8 cellular contexts compared by ENCODE assay signal in the genomic region with DNA sequence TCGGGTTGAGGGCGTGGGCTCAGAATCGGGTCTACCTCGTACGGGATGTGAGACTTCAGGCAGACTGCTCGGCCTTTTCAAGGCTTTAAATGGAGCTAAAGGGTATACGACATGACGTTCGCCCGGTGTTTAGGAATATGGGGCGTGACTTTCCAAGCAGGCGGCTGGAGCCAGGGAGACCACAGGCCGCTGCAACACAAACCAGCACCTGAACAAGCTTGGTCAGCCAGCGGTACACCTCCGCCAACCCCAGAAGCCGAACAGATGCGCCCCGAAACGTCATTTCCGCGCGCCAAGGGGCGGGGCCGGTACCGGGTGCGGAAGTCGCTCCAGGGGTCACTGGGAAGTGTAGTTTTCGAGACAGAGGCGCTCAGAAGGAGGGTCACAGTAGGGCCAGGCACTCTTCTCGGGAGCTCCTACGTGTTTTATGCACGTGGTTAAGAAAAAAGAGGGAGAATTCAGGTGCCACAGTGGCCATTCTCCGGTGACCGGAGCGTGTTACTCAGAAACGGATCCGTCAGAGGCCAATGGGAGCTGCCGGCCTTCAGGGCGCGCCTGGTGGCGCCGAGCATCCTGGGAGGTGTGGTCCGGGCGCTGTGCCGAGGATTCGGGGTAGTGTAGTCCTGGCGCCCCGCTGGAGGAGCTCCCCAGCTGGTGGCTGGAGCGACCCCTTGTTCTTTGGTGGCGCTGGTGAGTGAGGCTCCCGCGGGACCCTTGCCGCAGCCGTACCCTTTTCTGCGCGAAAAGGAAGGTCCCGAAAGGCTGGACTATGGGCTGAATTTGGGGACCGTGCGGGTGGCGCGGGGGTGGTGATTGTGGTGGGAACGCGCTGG. TPM values are rescaled to one million over a fixed set of nuclear protein-coding genes. Genes with fewer than 3 reads are reported as not detected.
DNase-seq lines count a peak whose midpoint lies in the region; ATAC-seq lines count a peak whose summit lies in the region.

A gene (plus strand): TSS at position 613 of the 833 bp plus-strand sequence. CDS start 17,160 bp downstream, outside the sequence.

- peak within 1 kb of the TSS; percentile 64 for H2BK120ac ChIP-seq in mesenchymal stem cell (ENCODE audit: low read depth, low read length)

- H3K4me2 ChIP-seq in mesenchymal stem cell (ENCODE audit: low read length, poor library complexity, severe bottlenecking), result peak within 1 kb of the TSS; percentile 72

- peak within 1 kb of the TSS; percentile 95 to 99 for H3K27ac Mint-ChIP-seq in effector memory CD8-positive, alpha-beta T cell

- in situ Hi-C loops in Caki2 (cut with HindIII; ENCODE audit: low pct_unique_long_range_greater_than_20kb, low sequenced_read_pairs), result loop anchor here (5.0 kb wide), 1 partner anchor 36 kb away; no protein-coding TSS in a partner anchor

- no peak within 1 kb of the TSS for H2AK5ac ChIP-seq in mesenchymal stem cell (ENCODE audit: low read length, severe bottlenecking)

- H3K9me3 Mint-ChIP-seq in effector memory CD8-positive, alpha-beta T cell, result peaks cover 0 to 8% of the 10 kb centered on the region in 2 donors

- peak within 1 kb of the TSS; percentile 98 to 99 for H3K4me3 Mint-ChIP-seq in effector memory CD8-positive, alpha-beta T cell

- ATAC-seq in GM21367 (IDR thresholded peaks at IDR 0.05; ENCODE audit: unreplicated experiment), result peak; percentile 96
- peak; percentile 94 for ATAC-seq in effector memory CD8-positive, alpha-beta T cell (replicated peaks)

- H2BK15ac ChIP-seq in mesenchymal stem cell (ENCODE audit: low read depth, poor library complexity, severe bottlenecking), result peak within 1 kb of the TSS; percentile 44

- peaks cover 6% of the 10 kb centered on the region for H3K4me1 ChIP-seq in mesenchymal stem cell (ENCODE audit: control insufficient read depth, insufficient read depth, low read depth, low read length)

- peaks cover 22 to 30% of the 10 kb centered on the region in 2 donors for H3K4me1 Mint-ChIP-seq in effector memory CD8-positive, alpha-beta T cell (ENCODE audit: low read depth in 2 of 2)

- peaks cover 9% of the 10 kb centered on the region for H3K36me3 Mint-ChIP-seq in effector memory CD8-positive, alpha-beta T cell (ENCODE audit: insufficient read depth)

- H3K36me3 ChIP-seq in mesenchymal stem cell (ENCODE audit: control insufficient read depth in 1 of 2, insufficient read depth in 2 of 2, low read depth in 1 of 2, low read length in 2 of 2), result peaks cover 8 to 26% of the 10 kb centered on the region in 2 experiments

- H2BK5ac ChIP-seq in mesenchymal stem cell (ENCODE audit: low read depth, low read length, poor library complexity, severe bottlenecking), result peak within 1 kb of the TSS; percentile 60

- peak within 1 kb of the TSS; percentile 86 for H3K27ac ChIP-seq in mesenchymal stem cell (ENCODE audit: low read length, poor library complexity, severe bottlenecking)

- peak within 1 kb of the TSS; percentile 90 for H2AFZ ChIP-seq in mesenchymal stem cell (ENCODE audit: low read depth, low read length)

- DNase-seq in Caki2 (ENCODE audit: low read depth), result peak; percentile 97
- DNase-seq in HT1080 (ENCODE audit: low read depth), result peak; percentile 94
- DNase-seq in NOMO-1 (lab: John Stamatoyannopoulos, UW; ENCODE audit: unreplicated experiment in 2 of 2), result peak; percentile 87 to 93
- DNase-seq in activated CD8-positive, alpha-beta memory T cell treated with anti-CD3 and anti-CD28 coated beads for 48 hours (ENCODE audit: low read depth in 2 of 3, low spot score in 2 of 3), result peak; percentile 90 to 97 (median 95)
- peak; percentile 99 for DNase-seq in effector memory CD8-positive, alpha-beta T cell
- peak; percentile 94 for DNase-seq in mesenchymal stem cell
- peak; percentile 92 for DNase-seq in stimulated activated CD8-positive, alpha-beta memory T cell treated with anti-CD3 and anti-CD28 coated beads, Interleukin-12 subunit alpha, Interleukin-12 subunit beta, amount 100 ng/mL, for 24 hours (ENCODE audit: extremely low read depth)

- peak within 1 kb of the TSS; percentile 32 to 73 for H3K4ac ChIP-seq in mesenchymal stem cell (ENCODE audit: low read depth in 1 of 2, low read length in 2 of 2)

- peaks cover 24 to 38% of the 10 kb centered on the region in 2 donors for H3K27me3 Mint-ChIP-seq in effector memory CD8-positive, alpha-beta T cell

- H3K27me3 ChIP-seq in mesenchymal stem cell (ENCODE audit: control insufficient read depth in 1 of 2, insufficient read depth in 1 of 2, low read length in 2 of 2), result peaks cover 4% of the 10 kb centered on the region in 2 experiments

- WGBS in mesenchymal stem cell, result 2% methylated on average over 63 of the region's 63 CpGs

- no peak within 1 kb of the TSS for H3K23ac ChIP-seq in mesenchymal stem cell (ENCODE audit: low read length in 2 of 2)

- peak within 1 kb of the TSS; percentile 98 for H3K9ac ChIP-seq in mesenchymal stem cell (ENCODE audit: low read length)

- peaks cover 34% of the 10 kb centered on the region for H3K79me1 ChIP-seq in mesenchymal stem cell (replicated peaks; ENCODE audit: low read length, poor library complexity, severe bottlenecking)

- peak within 1 kb of the TSS; percentile 88 for H4K91ac ChIP-seq in mesenchymal stem cell (ENCODE audit: low read length)

- H3K4me3 ChIP-seq in mesenchymal stem cell (ENCODE audit: insufficient read depth in 1 of 2, low read depth in 1 of 2, low read length in 2 of 2), result peak within 1 kb of the TSS; percentile 85 to 94

- no peak within 1 kb of the TSS for H2BK12ac ChIP-seq in mesenchymal stem cell (ENCODE audit: low read length in 2 of 2)

- peak within 1 kb of the TSS in 1 of 2 experiments; percentile 29 for H3K14ac ChIP-seq in mesenchymal stem cell (ENCODE audit: low read length in 2 of 2)

- H3K9me3 ChIP-seq in mesenchymal stem cell (ENCODE audit: control insufficient read depth, low read length), result peaks cover 32% of the 10 kb centered on the region

- H4K8ac ChIP-seq in mesenchymal stem cell (ENCODE audit: low read length), result peak within 1 kb of the TSS; percentile 83

- H3K18ac ChIP-seq in mesenchymal stem cell (ENCODE audit: low read depth in 1 of 2, low read length in 2 of 2), result peak within 1 kb of the TSS; percentile 76 to 86

RNA-seq across cellular contexts. Expression of the gene that starts here (rescaled TPM):
- total RNA-seq in Caki2 (2014; rRNA removed; shearing (Covaris generic); ENCODE audit: low replicate concordance), result 15.7 and 28.1 TPM in 2 replicates
- 8.6 and 8.9 TPM in 2 replicates for total RNA-seq in HT1080 (2014; rRNA removed; shearing (Covaris generic))
- polyA plus RNA-seq in HT1080 (2015; cell fraction: cytosol; rRNA removed), result 7.8 and 8.0 TPM in 2 replicates
- polyA plus RNA-seq in HT1080 (2015; cell fraction: nucleus; rRNA removed), result 22.3 and 23.6 TPM in 2 replicates
- 6.1 TPM for polyA plus RNA-seq in mesenchymal stem cell (2013, experiment 1 of 2)
- polyA plus RNA-seq in mesenchymal stem cell (2013, experiment 2 of 2), result 5.8 TPM

Comparison
In these comparisons a context has a peak if more than half of its experiments do, and no peak if none do; other contexts are left out.
1. Peak in every context shown above with its lines: DNase-seq, ATAC-seq, H3K4me3 ChIP-seq and H3K27ac ChIP-seq.